Comparison of ENCODE assay signal across 1 cellular context in the genomic region with DNA sequence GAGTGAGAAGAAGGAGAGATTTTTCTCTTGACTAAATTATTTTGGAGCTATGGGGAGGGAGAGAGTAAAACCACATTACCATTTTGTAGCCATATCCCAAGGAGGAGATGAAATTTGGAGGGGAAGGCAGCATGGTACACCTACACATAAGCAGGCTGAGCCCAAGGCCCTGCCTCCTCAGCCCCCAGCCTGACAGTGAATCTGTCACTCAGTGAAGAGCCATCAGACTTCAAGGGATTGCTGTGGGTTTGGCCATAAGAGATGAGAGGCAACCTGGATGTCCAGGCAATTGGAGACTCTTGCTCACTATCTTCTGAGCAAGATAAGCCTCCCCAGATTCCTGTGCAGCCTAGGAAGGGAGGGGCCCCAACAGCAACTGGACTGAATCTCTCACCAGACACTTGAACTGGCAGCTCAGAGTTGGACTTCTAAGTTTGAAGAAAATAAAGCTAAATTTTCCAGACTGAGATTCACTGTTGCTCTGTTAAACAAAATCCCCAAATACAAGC.
TF ChIP-seq lines count a peak whose summit lies in the region.

No MANE protein-coding gene starts in this region.

TF ChIP-seq in K562, 482 proteins besides CTCF, POLR2A, EP300 and RAD21 (continues in another document):
- no peak for TF ChIP-seq PBX2 (CRISPR knock-in tag; IDR thresholded peaks at IDR 0.05; ENCODE audit: low read depth)
- TF ChIP-seq PBX2 (tag; conservative IDR thresholded peaks at IDR 0.05; ENCODE audit: low read depth), result 0 out of 2 replicates have a peak, but pooled peaks have one; percentile 16
- no peak for TF ChIP-seq CBX8 (IDR thresholded peaks at IDR 0.05; ENCODE audit: borderline replicate concordance, extremely low read depth, low read depth, low read length, poor library complexity, severe bottlenecking)
- TF ChIP-seq USF2 (CRISPR knock-in tag; IDR thresholded peaks at IDR 0.05), result no peak
- TF ChIP-seq ETV6 (IDR thresholded peaks at IDR 0.05; ENCODE audit: borderline replicate concordance in 1 of 2, low read depth in 2 of 2, low read length in 1 of 2), result no peak
- TF ChIP-seq ETV6 (CRISPR knock-in tag; IDR thresholded peaks at IDR 0.05; ENCODE audit: borderline replicate concordance), result no peak
- TF ChIP-seq ZNF143 (CRISPR knock-in tag; IDR thresholded peaks at IDR 0.05), result no peak
- no peak for TF ChIP-seq ZNF717 (CRISPR knock-in tag; IDR thresholded peaks at IDR 0.05)
- no peak for TF ChIP-seq ZC3H4 (CRISPR knock-in tag; IDR thresholded peaks at IDR 0.05; ENCODE audit: borderline replicate concordance)
- TF ChIP-seq, protein P1, sequence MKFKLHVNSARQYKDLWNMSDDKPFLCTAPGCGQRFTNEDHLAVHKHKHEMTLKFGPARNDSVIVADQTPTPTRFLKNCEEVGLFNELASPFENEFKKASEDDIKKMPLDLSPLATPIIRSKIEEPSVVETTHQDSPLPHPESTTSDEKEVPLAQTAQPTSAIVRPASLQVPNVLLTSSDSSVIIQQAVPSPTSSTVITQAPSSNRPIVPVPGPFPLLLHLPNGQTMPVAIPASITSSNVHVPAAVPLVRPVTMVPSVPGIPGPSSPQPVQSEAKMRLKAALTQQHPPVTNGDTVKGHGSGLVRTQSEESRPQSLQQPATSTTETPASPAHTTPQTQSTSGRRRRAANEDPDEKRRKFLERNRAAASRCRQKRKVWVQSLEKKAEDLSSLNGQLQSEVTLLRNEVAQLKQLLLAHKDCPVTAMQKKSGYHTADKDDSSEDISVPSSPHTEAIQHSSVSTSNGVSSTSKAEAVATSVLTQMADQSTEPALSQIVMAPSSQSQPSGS (CRISPR knock-in tag; IDR thresholded peaks at IDR 0.05), result no peak
- TF ChIP-seq, protein P2, sequence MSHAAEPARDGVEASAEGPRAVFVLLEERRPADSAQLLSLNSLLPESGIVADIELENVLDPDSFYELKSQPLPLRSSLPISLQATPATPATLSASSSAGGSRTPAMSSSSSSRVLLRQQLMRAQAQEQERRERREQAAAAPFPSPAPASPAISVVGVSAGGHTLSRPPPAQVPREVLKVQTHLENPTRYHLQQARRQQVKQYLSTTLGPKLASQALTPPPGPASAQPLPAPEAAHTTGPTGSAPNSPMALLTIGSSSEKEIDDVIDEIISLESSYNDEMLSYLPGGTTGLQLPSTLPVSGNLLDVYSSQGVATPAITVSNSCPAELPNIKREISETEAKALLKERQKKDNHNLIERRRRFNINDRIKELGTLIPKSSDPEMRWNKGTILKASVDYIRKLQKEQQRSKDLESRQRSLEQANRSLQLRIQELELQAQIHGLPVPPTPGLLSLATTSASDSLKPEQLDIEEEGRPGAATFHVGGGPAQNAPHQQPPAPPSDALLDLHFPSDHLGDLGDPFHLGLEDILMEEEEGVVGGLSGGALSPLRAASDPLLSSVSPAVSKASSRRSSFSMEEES (CRISPR knock-in tag; IDR thresholded peaks at IDR 0.05), result no peak
- TF ChIP-seq ZNF436 (CRISPR knock-in tag; IDR thresholded peaks at IDR 0.05), result no peak
- TF ChIP-seq SMARCC2 (IDR thresholded peaks at IDR 0.05; ENCODE audit: low read depth), result no peak
- no peak for TF ChIP-seq HDAC8 (tag; IDR thresholded peaks at IDR 0.05)
- TF ChIP-seq ILF3 (IDR thresholded peaks at IDR 0.05; ENCODE audit: borderline replicate concordance), result no peak
- TF ChIP-seq, protein P3, sequence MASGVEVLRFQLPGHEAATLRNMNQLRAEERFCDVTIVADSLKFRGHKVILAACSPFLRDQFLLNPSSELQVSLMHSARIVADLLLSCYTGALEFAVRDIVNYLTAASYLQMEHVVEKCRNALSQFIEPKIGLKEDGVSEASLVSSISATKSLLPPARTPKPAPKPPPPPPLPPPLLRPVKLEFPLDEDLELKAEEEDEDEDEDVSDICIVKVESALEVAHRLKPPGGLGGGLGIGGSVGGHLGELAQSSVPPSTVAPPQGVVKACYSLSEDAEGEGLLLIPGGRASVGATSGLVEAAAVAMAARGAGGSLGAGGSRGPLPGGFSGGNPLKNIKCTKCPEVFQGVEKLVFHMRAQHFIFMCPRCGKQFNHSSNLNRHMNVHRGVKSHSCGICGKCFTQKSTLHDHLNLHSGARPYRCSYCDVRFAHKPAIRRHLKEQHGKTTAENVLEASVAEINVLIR (CRISPR knock-in tag; IDR thresholded peaks at IDR 0.05), result no peak
- no peak for TF ChIP-seq FOS (IDR thresholded peaks at IDR 0.05; ENCODE audit: extremely low read depth, insufficient read length)
- no peak for TF ChIP-seq HBP1 (CRISPR knock-in tag; IDR thresholded peaks at IDR 0.05)
- no peak for TF ChIP-seq GTF2F1 (IDR thresholded peaks at IDR 0.05; ENCODE audit: low read depth, low read length)
- TF ChIP-seq, protein P4, sequence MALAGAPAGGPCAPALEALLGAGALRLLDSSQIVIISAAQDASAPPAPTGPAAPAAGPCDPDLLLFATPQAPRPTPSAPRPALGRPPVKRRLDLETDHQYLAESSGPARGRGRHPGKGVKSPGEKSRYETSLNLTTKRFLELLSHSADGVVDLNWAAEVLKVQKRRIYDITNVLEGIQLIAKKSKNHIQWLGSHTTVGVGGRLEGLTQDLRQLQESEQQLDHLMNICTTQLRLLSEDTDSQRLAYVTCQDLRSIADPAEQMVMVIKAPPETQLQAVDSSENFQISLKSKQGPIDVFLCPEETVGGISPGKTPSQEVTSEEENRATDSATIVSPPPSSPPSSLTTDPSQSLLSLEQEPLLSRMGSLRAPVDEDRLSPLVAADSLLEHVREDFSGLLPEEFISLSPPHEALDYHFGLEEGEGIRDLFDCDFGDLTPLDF (CRISPR knock-in tag; IDR thresholded peaks at IDR 0.05), result no peak
- no peak for TF ChIP-seq SRSF3 (IDR thresholded peaks at IDR 0.05; ENCODE audit: insufficient read depth, low read length)
- 0 out of 4 replicates have a peak, but pooled peaks of 1 of the 2 experiments have one; percentile 23 for TF ChIP-seq NRF1 (conservative IDR thresholded peaks at IDR 0.05 in 1 of 2, IDR thresholded peaks at IDR 0.05 in 1 of 2)
- TF ChIP-seq ZC3H8 (IDR thresholded peaks at IDR 0.05), result no peak
- no peak for TF ChIP-seq WHSC1 (IDR thresholded peaks at IDR 0.05; ENCODE audit: low read length)
- TF ChIP-seq PKNOX1 (IDR thresholded peaks at IDR 0.05), result peak; percentile 59
- TF ChIP-seq ZNF609 (CRISPR knock-in tag; IDR thresholded peaks at IDR 0.05; ENCODE audit: borderline replicate concordance), result no peak
- TF ChIP-seq RFX5 (IDR thresholded peaks at IDR 0.05; ENCODE audit: low read depth, low read length), result no peak
- TF ChIP-seq ELF1 (tag; IDR thresholded peaks at IDR 0.05), result no peak
